Comparison of ENCODE assay signal across 14 cellular contexts in the genomic region with DNA sequence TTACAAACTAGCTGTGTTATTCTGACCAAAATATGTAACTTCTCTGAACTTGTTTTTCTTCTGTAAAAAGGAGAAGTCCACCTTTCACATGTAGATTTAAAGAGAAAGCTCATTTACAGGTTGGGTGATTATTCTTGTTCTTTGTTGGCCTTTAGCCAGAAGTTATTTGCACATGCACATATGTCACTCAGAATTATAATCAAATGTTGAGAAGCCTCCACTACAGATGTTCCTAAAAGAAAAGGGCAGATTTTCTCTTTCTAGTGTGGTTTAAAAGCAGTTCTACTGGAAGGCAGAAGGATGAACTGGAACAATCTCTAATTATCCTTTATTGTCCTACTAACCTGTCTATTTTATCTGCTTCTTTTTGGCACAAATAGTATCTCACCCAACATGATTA.
"Had no signal": no experiment of that assay in that cellular context is flagged by ENCODE, and none has a peak within 500 bp of the region (broad histone marks: within the 10 kb centered on the region; RNA-seq: fewer than 3 reads in every experiment).

No MANE protein-coding gene starts in this region.

- DNase-seq: activated CD4-positive, alpha-beta T cell treated with anti-CD3 and anti-CD28 coated beads for 48 hours; activated CD8-positive, alpha-beta memory T cell treated with anti-CD3 and anti-CD28 coated beads, Interleukin-2, amount 50 U/mL, for 4 hours; activated CD8-positive, alpha-beta T cell treated with anti-CD3 and anti-CD28 coated beads, Interleukin-2, amount 10 ng/mL, durations not matched to agents 7 days and 5 days; activated naive CD8-positive, alpha-beta T cell treated with anti-CD3 and anti-CD28 coated beads for 36 hours; effector memory CD4-positive, alpha-beta T cell; foreskin fibroblast; mesendoderm; natural killer cell; small intestine; stimulated activated CD4-positive, alpha-beta T cell treated with anti-CD3 and anti-CD28 coated beads, Interleukin-4, amount 100 ng/mL, for 24 hours; stimulated activated naive CD4-positive, alpha-beta T cell; T-helper 17 cell; transverse colon had no signal

- H3K4me1 Mint-ChIP-seq: activated naive CD8-positive, alpha-beta T cell treated with anti-CD3 and anti-CD28 coated beads for 36 hours; natural killer cell; T-helper 17 cell had no signal

- H3K4me3 Mint-ChIP-seq: activated CD8-positive, alpha-beta T cell treated with anti-CD3 and anti-CD28 coated beads, Interleukin-2, amount 10 ng/mL, durations not matched to agents 7 days and 5 days; activated naive CD8-positive, alpha-beta T cell treated with anti-CD3 and anti-CD28 coated beads for 36 hours; dendritic cell treated with granulocyte-macrophage colony-stimulating factor and Interleukin-4, amounts not matched to agents 40 ng/mL and 50 ng/mL, for 4 days; natural killer cell; T-helper 17 cell had no signal

- H3K36me3 Mint-ChIP-seq: activated naive CD8-positive, alpha-beta T cell treated with anti-CD3 and anti-CD28 coated beads for 36 hours had no signal

- ATAC-seq: activated CD8-positive, alpha-beta T cell treated with anti-CD3 and anti-CD28 coated beads, Interleukin-2, amount 10 ng/mL, durations not matched to agents 7 days and 5 days; natural killer cell; T-helper 17 cell had no signal

- H3K27me3 Mint-ChIP-seq: activated naive CD8-positive, alpha-beta T cell treated with anti-CD3 and anti-CD28 coated beads for 36 hours; dendritic cell treated with granulocyte-macrophage colony-stimulating factor and Interleukin-4, amounts not matched to agents 40 ng/mL and 50 ng/mL, for 4 days; T-helper 17 cell had no signal

- H3K27ac Mint-ChIP-seq: activated CD8-positive, alpha-beta T cell treated with anti-CD3 and anti-CD28 coated beads, Interleukin-2, amount 10 ng/mL, durations not matched to agents 7 days and 5 days; activated naive CD8-positive, alpha-beta T cell treated with anti-CD3 and anti-CD28 coated beads for 36 hours; dendritic cell treated with granulocyte-macrophage colony-stimulating factor and Interleukin-4, amounts not matched to agents 40 ng/mL and 50 ng/mL, for 4 days; natural killer cell; T-helper 17 cell had no signal
